ENCODE assay signal across 19 cellular contexts in genomic region chr5:146544232-146544631, GRCh38. TPM values are rescaled to one million over a fixed set of nuclear protein-coding genes. Genes with fewer than 3 reads are reported as not detected.
DNase-seq lines count a peak whose midpoint lies in the region; ATAC-seq and TF ChIP-seq lines count a peak whose summit lies in the region.
"Had no signal": no experiment of that assay in that cellular context is flagged by ENCODE, and none has a peak within 500 bp of the region (broad histone marks: within the 10 kb centered on the region; RNA-seq: fewer than 3 reads in every experiment).

No MANE protein-coding gene starts in this region.

- peak overlapping the region; percentile 68 for H2AFZ ChIP-seq in neural progenitor cell (replicated peaks)

- TF ChIP-seq CTCF in natural killer cell (IDR thresholded peaks at IDR 0.05) (no peak), neural progenitor cell (IDR thresholded peaks at IDR 0.05) (no peak)

- H3K9me3 Mint-ChIP-seq in natural killer cell treated with Interleukin-12 subunit alpha and Interleukin-12 subunit beta and Interleukin-15 and Interleukin-18, amount 100 ng/mL, for 72 hours = no peaks in the 10 kb centered on the region
- H3K9me3 Mint-ChIP-seq in natural killer cell = no peaks in the 10 kb centered on the region
- no peaks in the 10 kb centered on the region for H3K9me3 Mint-ChIP-seq in neural progenitor cell
- H3K9me3 Mint-ChIP-seq: CD4-positive, alpha-beta memory T cell had no signal

- no peaks in the 10 kb centered on the region for H3K9me3 ChIP-seq in neural progenitor cell (ENCODE audit: low read depth)

- H4K20me1 ChIP-seq in neural progenitor cell (ENCODE audit: low read depth) = no peaks in the 10 kb centered on the region

- intact Hi-C loops in natural killer cell (cut with micrococcal nuclease) = loop anchor here (10.0 kb wide), 1 partner anchor 121 kb away; no protein-coding TSS in a partner anchor

- no peaks in the 10 kb centered on the region for H3K36me3 ChIP-seq in neural progenitor cell

- no peak overlapping the region for H3K4me3 ChIP-seq in neural progenitor cell

- no peaks in the 10 kb centered on the region for H3F3A ChIP-seq in neural progenitor cell (ENCODE audit: low read depth)

- H3K27me3 Mint-ChIP-seq in natural killer cell treated with Interleukin-12 subunit alpha and Interleukin-12 subunit beta and Interleukin-15 and Interleukin-18, amount 100 ng/mL, for 72 hours = peaks cover 0 to 7% of the 10 kb centered on the region in 2 donors
- H3K27me3 Mint-ChIP-seq in natural killer cell (ENCODE audit: low read depth in 2 of 2) (peaks cover 7 to 14% of the 10 kb centered on the region in 2 donors), neural progenitor cell (ENCODE audit: insufficient read depth, low read depth) (no peaks in the 10 kb centered on the region)

- H3K27ac Mint-ChIP-seq in natural killer cell treated with Interleukin-12 subunit alpha and Interleukin-12 subunit beta and Interleukin-15 and Interleukin-18, amount 100 ng/mL, for 72 hours = no peak overlapping the region
- H3K27ac Mint-ChIP-seq in natural killer cell = no peak overlapping the region
- no peak overlapping the region for H3K27ac Mint-ChIP-seq in neural progenitor cell
- H3K27ac Mint-ChIP-seq: CD4-positive, alpha-beta memory T cell had no signal

- no peaks in the 10 kb centered on the region for H3K4me1 Mint-ChIP-seq in natural killer cell treated with Interleukin-12 subunit alpha and Interleukin-12 subunit beta and Interleukin-15 and Interleukin-18, amount 100 ng/mL, for 72 hours (ENCODE audit: low read depth in 2 of 2)
- H3K4me1 Mint-ChIP-seq in natural killer cell = no peaks in the 10 kb centered on the region
- peaks cover 2% of the 10 kb centered on the region for H3K4me1 Mint-ChIP-seq in neural progenitor cell

- no peak overlapping the region for H3K9ac ChIP-seq in neural progenitor cell

- no peak overlapping the region for H3K27ac ChIP-seq in neural progenitor cell

- ATAC-seq in natural killer cell treated with Interleukin-12 subunit alpha and Interleukin-12 subunit beta and Interleukin-15 and Interleukin-18, amount 100 ng/mL, for 72 hours = peak; percentile 21 to 25
- no peak for ATAC-seq in natural killer cell

- no peaks in the 10 kb centered on the region for H3K36me3 Mint-ChIP-seq in natural killer cell treated with Interleukin-12 subunit alpha and Interleukin-12 subunit beta and Interleukin-15 and Interleukin-18, amount 100 ng/mL, for 72 hours
- H3K36me3 Mint-ChIP-seq in natural killer cell = no peaks in the 10 kb centered on the region
- no peaks in the 10 kb centered on the region for H3K36me3 Mint-ChIP-seq in neural progenitor cell
- H3K36me3 Mint-ChIP-seq: CD4-positive, alpha-beta memory T cell had no signal

- H3K4me2 ChIP-seq in neural progenitor cell = no peak overlapping the region

- no peak for DNase-seq in natural killer cell treated with Interleukin-12 subunit alpha and Interleukin-12 subunit beta and Interleukin-15 and Interleukin-18, amount 100 ng/mL, for 72 hours (ENCODE audit: low spot score)
- DNase-seq in natural killer cell (no peak), MV-4-11 (lab: John Stamatoyannopoulos, UW) (peak; percentile 51), neural progenitor cell (ENCODE audit: low spot score) (no peak), NCI-H1930 (lab: John Stamatoyannopoulos, UW) (no peak), NCI-H2227 treated with DMSO at 0.1 percent for 48 hours (lab: John Stamatoyannopoulos, UW) (no peak)
- DNase-seq: C1 segment of cervical spinal cord; Calu3; CD4-positive, alpha-beta memory T cell; COR-L47; DMS53; DMS79 treated with DMSO at 0.1 percent for 48 hours; GF-D8; GOT3; HCEC 1CT had no signal

- H3K4me3 Mint-ChIP-seq in natural killer cell treated with Interleukin-12 subunit alpha and Interleukin-12 subunit beta and Interleukin-15 and Interleukin-18, amount 100 ng/mL, for 72 hours = no peak overlapping the region
- H3K4me3 Mint-ChIP-seq in natural killer cell (no peak overlapping the region), neural progenitor cell (no peak overlapping the region)
- H3K4me3 Mint-ChIP-seq: CD4-positive, alpha-beta memory T cell had no signal

- H3K79me2 ChIP-seq in neural progenitor cell (ENCODE audit: low read depth) = no peaks in the 10 kb centered on the region

- no peaks in the 10 kb centered on the region for H3K27me3 ChIP-seq in neural progenitor cell

- no peaks in the 10 kb centered on the region for H3K4me1 ChIP-seq in neural progenitor cell

RNA-seq across cellular contexts. Expression of gene GPR151, which starts 28.2 kb away (rescaled TPM):
- total RNA-seq in natural killer cell treated with Interleukin-12 subunit alpha and Interleukin-12 subunit beta and Interleukin-15 and Interleukin-18, amount 100 ng/mL, for 72 hours = not detected
- not detected for total RNA-seq in natural killer cell
- not detected in 2 replicates for total RNA-seq in neural progenitor cell (ENCODE audit: low replicate concordance)
- total RNA-seq: A172; A673; Calu3; CD4-positive, alpha-beta memory T cell; Daoy; G401 had no signal

Comparison
In these comparisons a context has a peak if more than half of its experiments do, and no peak if none do; other contexts are left out.
1. ATAC-seq: peak in natural killer cell treated with Interleukin-12 subunit alpha and Interleukin-12 subunit beta and Interleukin-15 and Interleukin-18, amount 100 ng/mL, for 72 hours (2 of 2); none in natural killer cell (0 of 3).